In the genomic region with DNA sequence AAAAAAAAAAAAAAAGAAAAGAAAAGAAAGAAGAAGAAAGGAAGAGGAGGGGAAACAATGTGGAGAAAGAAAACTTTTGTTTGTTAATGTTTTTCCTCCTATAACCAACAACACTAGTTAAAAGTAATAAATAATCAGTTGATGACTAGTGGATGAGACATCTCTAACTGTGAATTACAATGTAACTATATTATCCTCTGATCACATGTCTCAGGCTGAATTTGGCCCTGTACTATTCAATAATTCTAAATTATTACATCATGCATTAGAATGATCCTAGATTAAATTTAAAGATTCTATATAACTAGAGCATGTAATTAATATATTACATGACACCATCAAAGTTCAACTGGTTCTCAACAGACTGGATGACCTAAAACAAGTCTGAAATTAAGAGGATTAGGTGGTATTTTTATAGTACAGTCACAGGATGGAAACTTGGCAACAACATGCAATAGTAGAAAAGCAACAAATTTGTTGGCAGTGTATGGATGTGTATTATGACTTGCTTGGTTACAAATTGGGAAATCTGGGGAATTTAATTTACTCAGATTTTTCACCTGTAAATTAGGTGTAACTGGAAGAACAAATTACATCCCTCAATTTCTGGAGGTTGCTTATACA, we compare ENCODE assay signal across 21 cellular contexts.
"Had no signal": no experiment of that assay in that cellular context is flagged by ENCODE, and none has a peak within 500 bp of the region (broad histone marks: within the 10 kb centered on the region; RNA-seq: fewer than 3 reads in every experiment).

No MANE protein-coding gene starts in this region.

- H3K27me3 Mint-ChIP-seq: activated CD8-positive, alpha-beta T cell treated with anti-CD3 and anti-CD28 coated beads for 36 hours; activated naive CD4-positive, alpha-beta T cell treated with anti-CD3 and anti-CD28 coated beads, Interleukin-2, amount 50 U/mL, for 24 hours; brain; natural killer cell treated with Interleukin-12 subunit alpha and Interleukin-12 subunit beta and Interleukin-15 and Interleukin-18, amount 100 ng/mL, for 72 hours had no signal

- H3K27me3 ChIP-seq: gastrocnemius medialis, heart right ventricle, right atrium auricular region, transverse colon had no signal

- H3K36me3 ChIP-seq: gastrocnemius medialis, heart right ventricle, right atrium auricular region, transverse colon had no signal

- H3K36me3 Mint-ChIP-seq: activated naive CD4-positive, alpha-beta T cell treated with anti-CD3 and anti-CD28 coated beads, Interleukin-2, amount 50 U/mL, for 24 hours; brain; natural killer cell treated with Interleukin-12 subunit alpha and Interleukin-12 subunit beta and Interleukin-15 and Interleukin-18, amount 100 ng/mL, for 72 hours had no signal

- DNase-seq: activated CD4-positive, alpha-beta T cell treated with anti-CD3 and anti-CD28 coated beads for 48 hours; activated CD8-positive, alpha-beta T cell treated with anti-CD3 and anti-CD28 coated beads for 36 hours; activated effector memory CD4-positive, alpha-beta T cell treated with Interleukin-2 at 50 U/mL for 16 hours; activated T-cell treated with anti-CD3 and anti-CD28 coated beads, Interleukin-2, amount 50 U/mL, for 4 hours; amniotic stem cell; cerebellar nuclear complex; gastrocnemius medialis; heart right ventricle; posterior cingulate gyrus; small intestine; stimulated activated CD4-positive, alpha-beta T cell treated with anti-CD3 and anti-CD28 coated beads, Interleukin-4, amount 100 ng/mL, for 4 hours; stimulated activated CD8-positive, alpha-beta memory T cell treated with anti-CD3 and anti-CD28 coated beads, Interleukin-4, amount 100 ng/mL, for 48 hours; stimulated activated naive CD4-positive, alpha-beta T cell treated with Interleukin-2 at 50 U/mL for 16 hours; SW 1271; transverse colon had no signal

- H3K27ac ChIP-seq: gastrocnemius medialis, heart right ventricle, right atrium auricular region, transverse colon had no signal

- ATAC-seq: activated CD8-positive, alpha-beta T cell treated with anti-CD3 and anti-CD28 coated beads for 36 hours; activated T-cell treated with anti-CD3 and anti-CD28 coated beads, Interleukin-2, amount 50 U/mL, for 4 hours; gastrocnemius medialis; heart right ventricle; left lobe of liver; natural killer cell treated with Interleukin-12 subunit alpha and Interleukin-12 subunit beta and Interleukin-15 and Interleukin-18, amount 100 ng/mL, for 72 hours; WTC11 had no signal

- H3K4me3 Mint-ChIP-seq: activated CD8-positive, alpha-beta T cell treated with anti-CD3 and anti-CD28 coated beads for 36 hours; activated naive CD4-positive, alpha-beta T cell treated with anti-CD3 and anti-CD28 coated beads, Interleukin-2, amount 50 U/mL, for 24 hours; activated T-cell treated with anti-CD3 and anti-CD28 coated beads, Interleukin-2, amount 50 U/mL, for 4 hours; brain; natural killer cell treated with Interleukin-12 subunit alpha and Interleukin-12 subunit beta and Interleukin-15 and Interleukin-18, amount 100 ng/mL, for 72 hours; WTC11 had no signal

- H3K4me1 Mint-ChIP-seq: activated naive CD4-positive, alpha-beta T cell treated with anti-CD3 and anti-CD28 coated beads, Interleukin-2, amount 50 U/mL, for 24 hours; WTC11 had no signal

- H3K27ac Mint-ChIP-seq: activated CD8-positive, alpha-beta T cell treated with anti-CD3 and anti-CD28 coated beads for 36 hours; activated naive CD4-positive, alpha-beta T cell treated with anti-CD3 and anti-CD28 coated beads, Interleukin-2, amount 50 U/mL, for 24 hours; natural killer cell treated with Interleukin-12 subunit alpha and Interleukin-12 subunit beta and Interleukin-15 and Interleukin-18, amount 100 ng/mL, for 72 hours; WTC11 had no signal

- H3K4me1 ChIP-seq: gastrocnemius medialis, heart right ventricle, right atrium auricular region, transverse colon had no signal

- H3K9me3 ChIP-seq: gastrocnemius medialis, transverse colon had no signal

- H3K4me3 ChIP-seq: gastrocnemius medialis, heart right ventricle, right atrium auricular region, transverse colon had no signal
